ENCODE assay signal across 8 cellular contexts in the genomic region with DNA sequence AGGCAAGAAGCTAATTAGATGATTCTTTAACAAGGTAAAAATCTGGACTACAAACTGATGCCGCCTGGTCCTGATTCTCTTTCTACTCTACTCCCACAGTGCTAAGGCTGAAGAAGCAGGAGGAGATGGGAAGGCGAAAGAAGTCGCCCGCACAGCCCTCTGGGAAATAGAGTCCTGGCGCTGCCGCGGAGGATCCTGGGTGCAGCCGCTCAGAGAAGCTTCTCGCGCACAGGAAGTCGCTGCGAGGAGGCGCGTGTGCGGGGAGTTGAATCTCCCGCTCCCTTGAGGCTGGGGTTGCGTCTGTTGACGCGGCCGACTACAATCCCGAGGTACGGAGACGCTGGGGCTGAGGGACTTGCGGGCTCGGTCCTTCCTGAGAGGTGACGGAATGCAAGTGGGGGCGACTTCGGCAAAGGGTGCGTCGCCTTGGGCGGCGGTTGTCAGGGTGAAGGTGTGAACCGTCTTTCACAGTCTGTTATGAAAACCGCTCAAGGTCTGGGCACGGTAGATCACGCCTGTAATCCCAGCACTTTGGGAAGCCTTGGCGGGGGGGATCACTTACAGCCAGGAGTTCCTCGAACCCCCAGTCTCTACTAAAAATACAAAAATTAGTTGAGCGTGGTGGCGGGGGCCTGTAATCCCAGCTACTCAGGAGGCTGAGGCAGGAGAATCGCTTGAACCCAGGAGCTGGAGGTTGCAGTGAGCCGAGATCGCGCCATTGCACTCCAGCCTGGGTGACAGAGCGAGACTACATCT. TPM values are rescaled to one million over a fixed set of nuclear protein-coding genes. Genes with fewer than 3 reads are reported as not detected.
DNase-seq lines count a peak whose midpoint lies in the region; ATAC-seq and TF ChIP-seq lines count a peak whose summit lies in the region.

A gene (plus strand): TSS at position 212 of the 756 bp plus-strand sequence. CDS start 5,078 bp downstream, outside the sequence.

- peak within 1 kb of the TSS; percentile 50 for H3K9ac ChIP-seq in HUES48 (ENCODE audit: low read depth, low read length)

- ATAC-seq in GM21390 (IDR thresholded peaks at IDR 0.05; ENCODE audit: unreplicated experiment), result peak; percentile 60

- peaks cover 13% of the 10 kb centered on the region for H3K27me3 Mint-ChIP-seq in nephron progenitor cell (ENCODE audit: low read depth, poor library complexity)
- H3K27me3 Mint-ChIP-seq in stimulated activated naive CD8-positive, alpha-beta T cell treated with anti-CD3 and anti-CD28 coated beads, Interleukin-15, Interleukin-2, amounts not matched to agents 100 ng/mL and 50 ng/mL, for 24 hours, result peaks cover 4% of the 10 kb centered on the region

- peak in 1 of 2 donors; percentile 43 for TF ChIP-seq POLR2A in Peyer's patch (IDR thresholded peaks at IDR 0.05)

- no peaks in the 10 kb centered on the region for H3K9me3 ChIP-seq in HUES48 (ENCODE audit: control insufficient read depth, insufficient read depth, low read length)
- H3K9me3 ChIP-seq in Peyer's patch, result no peaks in the 10 kb centered on the region

- H3K4me1 ChIP-seq in HUES48 (ENCODE audit: control insufficient read depth, insufficient read depth, low read length), result 0 out of 2 replicates have a peak, but pooled peaks cover 6% of the 10 kb centered on the region
- H3K4me1 ChIP-seq in Peyer's patch, result peaks cover 0 to 29% (median 12%) of the 10 kb centered on the region in 4 donors

- peaks cover 5% of the 10 kb centered on the region; the same call in 1 of the 2 replicates for H3K36me3 ChIP-seq in HUES48 (ENCODE audit: control insufficient read depth, insufficient read depth, low read length)
- H3K36me3 ChIP-seq in Peyer's patch, result peaks cover 0 to 5% (median 0%) of the 10 kb centered on the region in 3 donors

- peaks cover 20% of the 10 kb centered on the region for H3K9me3 Mint-ChIP-seq in nephron progenitor cell
- peaks cover 4% of the 10 kb centered on the region for H3K9me3 Mint-ChIP-seq in stimulated activated naive CD8-positive, alpha-beta T cell treated with anti-CD3 and anti-CD28 coated beads, Interleukin-15, Interleukin-2, amounts not matched to agents 100 ng/mL and 50 ng/mL, for 24 hours

- DNase-seq in DMS 273 treated with DMSO at 0.1 percent for 48 hours (lab: John Stamatoyannopoulos, UW), result peak; percentile 95
- DNase-seq in Peyer's patch, result peak; percentile 94 to 98 (median 95)
- peak; percentile 86 for DNase-seq in activated T-helper 1 cell treated with Interleukin-2 at 50 U/mL for 16 hours (ENCODE audit: low read depth)
- DNase-seq in fibroblast of gingiva (ENCODE audit: low read depth), result peak; percentile 96
- DNase-seq in nephron progenitor cell, result peak; percentile 86

- H3K27ac Mint-ChIP-seq in nephron progenitor cell, result peak within 1 kb of the TSS; percentile 99
- peak within 1 kb of the TSS; percentile 100 for H3K27ac Mint-ChIP-seq in stimulated activated naive CD8-positive, alpha-beta T cell treated with anti-CD3 and anti-CD28 coated beads, Interleukin-15, Interleukin-2, amounts not matched to agents 100 ng/mL and 50 ng/mL, for 24 hours

- peaks cover 39% of the 10 kb centered on the region for H3K36me3 Mint-ChIP-seq in nephron progenitor cell (ENCODE audit: low read depth)
- H3K36me3 Mint-ChIP-seq in stimulated activated naive CD8-positive, alpha-beta T cell treated with anti-CD3 and anti-CD28 coated beads, Interleukin-15, Interleukin-2, amounts not matched to agents 100 ng/mL and 50 ng/mL, for 24 hours (ENCODE audit: low read depth), result peaks cover 33% of the 10 kb centered on the region

- H3K27me3 ChIP-seq in HUES48 (ENCODE audit: control insufficient read depth, insufficient read depth, low read length) (no peaks in the 10 kb centered on the region), Peyer's patch (no peaks in the 10 kb centered on the region)

- H3K4me3 Mint-ChIP-seq in nephron progenitor cell, result peak within 1 kb of the TSS; percentile 94
- H3K4me3 Mint-ChIP-seq in stimulated activated naive CD8-positive, alpha-beta T cell treated with anti-CD3 and anti-CD28 coated beads, Interleukin-15, Interleukin-2, amounts not matched to agents 100 ng/mL and 50 ng/mL, for 24 hours, result peak within 1 kb of the TSS; percentile 94

- H3K27ac ChIP-seq in HUES48 (ENCODE audit: low read depth, low read length), result peak within 1 kb of the TSS; percentile 80
- peak within 1 kb of the TSS; percentile 89 to 96 (median 92) for H3K27ac ChIP-seq in Peyer's patch

- peak within 1 kb of the TSS; percentile 76 for H3K4me3 ChIP-seq in HUES48 (ENCODE audit: low read depth, low read length)
- H3K4me3 ChIP-seq in Peyer's patch, result peak within 1 kb of the TSS; percentile 80 to 91 (median 83)

- H3K4me1 Mint-ChIP-seq in nephron progenitor cell, result peaks cover 33% of the 10 kb centered on the region
- H3K4me1 Mint-ChIP-seq in stimulated activated naive CD8-positive, alpha-beta T cell treated with anti-CD3 and anti-CD28 coated beads, Interleukin-15, Interleukin-2, amounts not matched to agents 100 ng/mL and 50 ng/mL, for 24 hours (ENCODE audit: low read depth), result peaks cover 53% of the 10 kb centered on the region

- TF ChIP-seq CTCF in Peyer's patch (IDR thresholded peaks at IDR 0.05), result no peak
- no peak for TF ChIP-seq CTCF in nephron progenitor cell (IDR thresholded peaks at IDR 0.05)

RNA-seq across cellular contexts. Expression of the gene that starts here (rescaled TPM):
- total RNA-seq in Peyer's patch, result 10 to 100 TPM in 1 of 4 donors, 1 to 10 TPM in 3; 7.5 to 14.9 (median 9.2) TPM

Comparison
In these comparisons a context has a peak if more than half of its experiments do, and no peak if none do; other contexts are left out.
1. Peak in every context shown above with its lines: DNase-seq, ATAC-seq, H3K4me3 ChIP-seq and H3K27ac ChIP-seq.